ENCODE assay signal across 8 cellular contexts in the genomic region with DNA sequence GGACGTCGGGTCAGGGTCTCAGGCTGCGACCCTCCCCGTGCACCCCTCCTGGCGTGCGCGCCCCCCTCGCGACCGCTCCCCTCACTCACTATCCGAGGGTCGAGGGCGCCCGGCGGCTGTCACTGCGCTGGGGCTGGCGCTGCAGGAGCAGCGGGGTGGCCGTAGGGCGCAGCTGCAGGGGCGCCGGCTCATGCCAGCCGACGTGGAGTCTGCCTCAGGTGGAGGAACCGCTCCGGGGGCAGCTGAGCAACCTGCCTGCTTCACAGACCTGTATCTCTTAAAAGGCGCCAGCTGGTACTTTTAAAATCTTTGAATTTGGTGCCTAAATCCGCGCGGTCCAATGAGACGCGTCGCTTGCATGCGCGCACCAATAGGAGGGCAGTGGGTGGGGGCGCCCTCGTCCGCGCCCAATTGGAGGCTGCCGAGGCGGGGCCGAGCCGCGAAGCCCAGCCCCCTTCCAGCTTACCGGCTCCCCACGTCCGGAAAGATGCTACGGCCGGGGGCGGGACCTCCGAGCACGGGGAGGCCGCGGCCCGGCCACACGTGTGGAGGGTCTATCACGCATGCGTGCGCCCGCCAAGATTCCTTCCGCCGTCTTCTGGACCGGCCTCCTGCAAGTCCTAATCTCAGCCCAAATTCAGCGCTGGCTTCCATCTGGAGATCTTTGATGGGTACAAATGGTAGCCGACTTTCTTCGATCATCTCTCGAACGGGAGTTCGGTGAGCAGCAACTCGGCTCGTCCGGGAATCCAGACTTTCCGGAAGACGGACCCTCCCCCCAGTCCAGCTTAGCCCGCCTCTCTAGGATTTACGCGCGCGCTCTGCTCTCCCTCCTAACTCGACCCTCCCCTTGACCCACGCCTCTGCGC. TPM values are rescaled to one million over a fixed set of nuclear protein-coding genes. Genes with fewer than 3 reads are reported as not detected.
DNase-seq lines count a peak whose midpoint lies in the region; ATAC-seq, FAIRE-seq and TF ChIP-seq lines count a peak whose summit lies in the region.

A gene with protein sequence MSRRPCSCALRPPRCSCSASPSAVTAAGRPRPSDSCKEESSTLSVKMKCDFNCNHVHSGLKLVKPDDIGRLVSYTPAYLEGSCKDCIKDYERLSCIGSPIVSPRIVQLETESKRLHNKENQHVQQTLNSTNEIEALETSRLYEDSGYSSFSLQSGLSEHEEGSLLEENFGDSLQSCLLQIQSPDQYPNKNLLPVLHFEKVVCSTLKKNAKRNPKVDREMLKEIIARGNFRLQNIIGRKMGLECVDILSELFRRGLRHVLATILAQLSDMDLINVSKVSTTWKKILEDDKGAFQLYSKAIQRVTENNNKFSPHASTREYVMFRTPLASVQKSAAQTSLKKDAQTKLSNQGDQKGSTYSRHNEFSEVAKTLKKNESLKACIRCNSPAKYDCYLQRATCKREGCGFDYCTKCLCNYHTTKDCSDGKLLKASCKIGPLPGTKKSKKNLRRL (minus strand): TSS at position 274 of the 869 bp plus-strand sequence. CDS start 82 bp downstream, at position 192.

- WGBS in pancreas, 2 donors, result 0 to 1% methylated on average over 82 of the region's 82 CpGs
- WGBS in tibial nerve, 2 donors, result 0 to 1% methylated on average over 49 to 57 of the region's 82 CpGs

- peak in 1 of 2 donors; percentile 58 for TF ChIP-seq POLR2A in tibial nerve (IDR thresholded peaks at IDR 0.05)

- TF ChIP-seq CTCF in GM12865 (IDR thresholded peaks at IDR 0.05; ENCODE audit: insufficient read depth, low read depth, low read length, missing control alignments) (no peak), pancreas (IDR thresholded peaks at IDR 0.05) (no peak), tibial nerve (IDR thresholded peaks at IDR 0.05) (peak in 1 of 5 experiments; percentile 15)

- H3K4me1 ChIP-seq in pancreas (peaks cover 8 to 16% (median 11%) of the 10 kb centered on the region in 3 donors), tibial nerve (peaks cover 0 to 28% (median 25%) of the 10 kb centered on the region in 4 donors)

- H3K4me3 ChIP-seq in GM12865 (ENCODE audit: low read depth, low read length), result peak within 1 kb of the TSS; percentile 100
- H3K4me3 ChIP-seq in pancreas, result peak within 1 kb of the TSS; percentile 58 to 93 (median 68)
- peak within 1 kb of the TSS; percentile 52 to 87 (median 70) for H3K4me3 ChIP-seq in tibial nerve

- DNase-seq in GM12865 (ENCODE audit: low read depth), result peak; percentile 99
- peak; percentile 98 for DNase-seq in NCI-H1417 treated with DMSO at 0.1 percent for 48 hours (lab: John Stamatoyannopoulos, UW)
- peak; percentile 92 for DNase-seq in SW480 (ENCODE audit: low spot score)
- peak; percentile 97 for DNase-seq in activated naive CD8-positive, alpha-beta T cell treated with anti-CD3 and anti-CD28 coated beads, Interleukin-2, amount 50 U/mL, for 24 hours
- DNase-seq in Right ventricle myocardium superior, result peak; percentile 99
- peak; percentile 96 to 98 (median 97) for DNase-seq in pancreas
- peak; percentile 93 to 94 for DNase-seq in tibial nerve (ENCODE audit: low spot score in 2 of 2)

- H3K27me3 Mint-ChIP-seq in activated naive CD8-positive, alpha-beta T cell treated with anti-CD3 and anti-CD28 coated beads, Interleukin-2, amount 50 U/mL, for 24 hours, result peaks cover 4% of the 10 kb centered on the region

- H3K27me3 ChIP-seq in pancreas (no peaks in the 10 kb centered on the region), tibial nerve (no peaks in the 10 kb centered on the region)

- peaks cover 65% of the 10 kb centered on the region for H3K4me1 Mint-ChIP-seq in activated naive CD8-positive, alpha-beta T cell treated with anti-CD3 and anti-CD28 coated beads, Interleukin-2, amount 50 U/mL, for 24 hours

- ATAC-seq in HG02763 (IDR thresholded peaks at IDR 0.05; ENCODE audit: unreplicated experiment) (peak; percentile 85), Right ventricle myocardium superior (ENCODE audit: poor library complexity) (peak; percentile 97), pancreas (peak; percentile 95 to 97 (median 96))
- peak; percentile 90 for ATAC-seq in activated naive CD8-positive, alpha-beta T cell treated with anti-CD3 and anti-CD28 coated beads, Interleukin-2, amount 50 U/mL, for 24 hours

- H3K36me3 ChIP-seq in pancreas, result no peaks in the 10 kb centered on the region
- H3K36me3 ChIP-seq in tibial nerve, result peaks cover 0 to 8% (median 0%) of the 10 kb centered on the region in 3 donors

- peak within 1 kb of the TSS; percentile 98 for H3K27ac Mint-ChIP-seq in activated naive CD8-positive, alpha-beta T cell treated with anti-CD3 and anti-CD28 coated beads, Interleukin-2, amount 50 U/mL, for 24 hours

- peak; percentile 75 to 82 for TF ChIP-seq EP300 in tibial nerve (IDR thresholded peaks at IDR 0.05)

- H3K9me3 ChIP-seq in pancreas (no peaks in the 10 kb centered on the region), tibial nerve (no peaks in the 10 kb centered on the region)

- peak; percentile 39 for FAIRE-seq in pancreas (lab: Jason Lieb, UNC)

- H3K4me3 Mint-ChIP-seq in activated naive CD8-positive, alpha-beta T cell treated with anti-CD3 and anti-CD28 coated beads, Interleukin-2, amount 50 U/mL, for 24 hours, result peak within 1 kb of the TSS; percentile 93

- peaks cover 50% of the 10 kb centered on the region for H3K36me3 Mint-ChIP-seq in activated naive CD8-positive, alpha-beta T cell treated with anti-CD3 and anti-CD28 coated beads, Interleukin-2, amount 50 U/mL, for 24 hours (ENCODE audit: low read depth)

- intact Hi-C loops in Right ventricle myocardium superior (cut with DNase I), result no loop called here
- intact Hi-C loops in pancreas (cut with DNase I), result no loop called here

- no peaks in the 10 kb centered on the region for H3K9me3 Mint-ChIP-seq in activated naive CD8-positive, alpha-beta T cell treated with anti-CD3 and anti-CD28 coated beads, Interleukin-2, amount 50 U/mL, for 24 hours

- peak within 1 kb of the TSS; percentile 69 to 93 (median 82) for H3K27ac ChIP-seq in pancreas
- peak within 1 kb of the TSS; percentile 83 to 95 (median 90) for H3K27ac ChIP-seq in tibial nerve

RNA-seq across cellular contexts. Expression of the gene that starts here (rescaled TPM):
- 1.9 TPM for total RNA-seq in Right ventricle myocardium superior
- 1 to 10 TPM in 4 of 6 donors, under 1 TPM in 2; 0.87 to 3.2 (median 1.5) TPM for total RNA-seq in pancreas
- 1 to 10 TPM in 1 of 2 donors, under 1 TPM in 1; 0.57 to 2.5 TPM for polyA plus RNA-seq in pancreas
- total RNA-seq in tibial nerve, result 1 to 10 TPM in 3 of 4 donors, under 1 TPM in 1; 0.66 to 3.9 (median 1.8) TPM

Comparison
In these comparisons a context has a peak if more than half of its experiments do, and no peak if none do; other contexts are left out.
1. Peak in every context shown above with its lines: DNase-seq, ATAC-seq, H3K4me3 ChIP-seq and H3K27ac ChIP-seq.